9 cellular contexts compared by ENCODE assay signal in the genomic region with DNA sequence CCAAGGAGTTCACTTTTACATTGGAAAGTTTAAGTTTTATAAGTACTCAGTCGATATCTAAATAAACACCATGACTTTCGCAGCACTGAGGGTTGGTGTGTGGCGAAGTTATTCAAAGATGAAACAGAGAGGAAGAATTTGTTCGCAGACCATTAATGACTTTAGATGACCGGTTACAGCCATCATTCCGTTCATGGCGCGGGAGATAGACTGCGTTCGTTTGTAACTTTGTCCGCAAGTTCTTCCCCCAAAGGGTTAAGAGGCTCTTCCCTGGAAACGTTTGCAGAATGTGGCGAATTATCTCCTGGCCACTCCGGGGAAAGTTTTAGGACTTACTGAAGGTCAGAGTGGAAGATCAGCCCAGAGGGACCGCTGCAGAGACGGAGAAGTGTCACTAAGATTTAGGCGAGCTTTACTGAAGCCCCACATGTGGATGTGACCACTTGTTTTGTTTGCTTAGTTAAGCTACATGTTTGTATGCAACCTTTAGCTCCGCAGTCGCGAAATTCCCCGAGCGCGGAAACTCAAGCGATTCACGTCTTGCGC. TPM values are rescaled to one million over a fixed set of nuclear protein-coding genes. Genes with fewer than 3 reads are reported as not detected.
DNase-seq lines count a peak whose midpoint lies in the region; ATAC-seq and TF ChIP-seq lines count a peak whose summit lies in the region.
"Had no signal": no experiment of that assay in that cellular context is flagged by ENCODE, and none has a peak within 500 bp of the region (broad histone marks: within the 10 kb centered on the region; RNA-seq: fewer than 3 reads in every experiment).

No MANE protein-coding gene starts in this region.

- no peaks in the 10 kb centered on the region for H3K79me2 ChIP-seq in neural cell (replicated peaks; ENCODE audit: insufficient read depth, low read length)

- H3K4me3 ChIP-seq in NT2/D1 (ENCODE audit: insufficient read length, low read depth) (peak overlapping the region; percentile 36), epithelial cell of proximal tubule (ENCODE audit: low read depth, low read length) (peak overlapping the region; percentile 50), neural cell (ENCODE audit: low read length) (no peak overlapping the region), colonic mucosa (no peak overlapping the region)

- H3K36me3 ChIP-seq in NT2/D1 (ENCODE audit: insufficient read depth, insufficient read length, low read length) (no peaks in the 10 kb centered on the region), neural cell (ENCODE audit: insufficient read depth, low read length) (no peaks in the 10 kb centered on the region), colonic mucosa (no peaks in the 10 kb centered on the region)

- intact Hi-C loops in colonic mucosa (cut with DNase I) = loop anchor here (5.0 kb wide), 4 partner anchors 87 to 368 kb away; no protein-coding TSS in a partner anchor

- TF ChIP-seq EP300 in neural cell (conservative IDR thresholded peaks at IDR 0.05; ENCODE audit: poor library complexity, severe bottlenecking) = no peak

- H4K20me1 ChIP-seq in neural cell (ENCODE audit: insufficient read depth) = no peaks in the 10 kb centered on the region

- H3K27ac ChIP-seq in neural cell (ENCODE audit: low read length) (no peak overlapping the region), colonic mucosa (no peak overlapping the region)

- no peak for ATAC-seq in HG02885 (IDR thresholded peaks at IDR 0.05; ENCODE audit: poor library complexity, unreplicated experiment)

- DNase-seq in DMS53 treated with DMSO at 0.1 percent for 48 hours (lab: John Stamatoyannopoulos, UW; ENCODE audit: unreplicated experiment) (peak; percentile 43), NT2/D1 (ENCODE audit: low read depth, low spot score) (no peak), epithelial cell of proximal tubule (ENCODE audit: low read depth) (no peak), inferior parietal cortex (ENCODE audit: extremely low spot score) (no peak), OCI-M1 (lab: John Stamatoyannopoulos, UW) (no peak), colonic mucosa (no peak)

- H3K27me3 ChIP-seq in NT2/D1 (ENCODE audit: insufficient read depth, insufficient read length) (peaks cover 64% of the 10 kb centered on the region), neural cell (ENCODE audit: insufficient read depth, low read depth, low read length) (peaks cover 76% of the 10 kb centered on the region), colonic mucosa (peaks cover 78% of the 10 kb centered on the region)

- H2AFZ ChIP-seq in neural cell (ENCODE audit: low read depth, low read length) = no peak overlapping the region

- no peak for TF ChIP-seq CTCF in epithelial cell of proximal tubule (conservative IDR thresholded peaks at IDR 0.05; ENCODE audit: low read depth, low read length)
- no peak for TF ChIP-seq CTCF in neural cell (IDR thresholded peaks at IDR 0.05; ENCODE audit: poor library complexity, severe bottlenecking)
- no peak for TF ChIP-seq CTCF in colonic mucosa (IDR thresholded peaks at IDR 0.05)

- H3K9me3 ChIP-seq in NT2/D1 (ENCODE audit: insufficient read depth, low read length) (no peaks in the 10 kb centered on the region), neural cell (ENCODE audit: low read length) (no peaks in the 10 kb centered on the region), colonic mucosa (no peaks in the 10 kb centered on the region)

- no peaks in the 10 kb centered on the region for H3K9me2 ChIP-seq in neural cell (ENCODE audit: insufficient read depth, low read length)

- H3K9ac ChIP-seq in NT2/D1 (ENCODE audit: insufficient read length, low read depth) (peak overlapping the region; percentile 67), neural cell (ENCODE audit: low read length) (no peak overlapping the region), colonic mucosa (ENCODE audit: low read depth in 2 of 2, low read length in 2 of 2) (no peak overlapping the region)

- H3K4me1 ChIP-seq in NT2/D1 (ENCODE audit: insufficient read depth, insufficient read length) = peaks cover 8% of the 10 kb centered on the region
- peaks cover 5% of the 10 kb centered on the region for H3K4me1 ChIP-seq in colonic mucosa

- H3F3A ChIP-seq in neural cell (ENCODE audit: insufficient read depth, low read length, poor library complexity, severe bottlenecking) = no peaks in the 10 kb centered on the region

- no peak for TF ChIP-seq RAD21 in neural cell (conservative IDR thresholded peaks at IDR 0.05)

- H3K4me2 ChIP-seq in neural cell (ENCODE audit: low read length) = no peak overlapping the region

TF ChIP-seq in neural cell, 6 proteins besides CTCF, POLR2A, EP300 and RAD21:
- TF ChIP-seq, protein P1, sequence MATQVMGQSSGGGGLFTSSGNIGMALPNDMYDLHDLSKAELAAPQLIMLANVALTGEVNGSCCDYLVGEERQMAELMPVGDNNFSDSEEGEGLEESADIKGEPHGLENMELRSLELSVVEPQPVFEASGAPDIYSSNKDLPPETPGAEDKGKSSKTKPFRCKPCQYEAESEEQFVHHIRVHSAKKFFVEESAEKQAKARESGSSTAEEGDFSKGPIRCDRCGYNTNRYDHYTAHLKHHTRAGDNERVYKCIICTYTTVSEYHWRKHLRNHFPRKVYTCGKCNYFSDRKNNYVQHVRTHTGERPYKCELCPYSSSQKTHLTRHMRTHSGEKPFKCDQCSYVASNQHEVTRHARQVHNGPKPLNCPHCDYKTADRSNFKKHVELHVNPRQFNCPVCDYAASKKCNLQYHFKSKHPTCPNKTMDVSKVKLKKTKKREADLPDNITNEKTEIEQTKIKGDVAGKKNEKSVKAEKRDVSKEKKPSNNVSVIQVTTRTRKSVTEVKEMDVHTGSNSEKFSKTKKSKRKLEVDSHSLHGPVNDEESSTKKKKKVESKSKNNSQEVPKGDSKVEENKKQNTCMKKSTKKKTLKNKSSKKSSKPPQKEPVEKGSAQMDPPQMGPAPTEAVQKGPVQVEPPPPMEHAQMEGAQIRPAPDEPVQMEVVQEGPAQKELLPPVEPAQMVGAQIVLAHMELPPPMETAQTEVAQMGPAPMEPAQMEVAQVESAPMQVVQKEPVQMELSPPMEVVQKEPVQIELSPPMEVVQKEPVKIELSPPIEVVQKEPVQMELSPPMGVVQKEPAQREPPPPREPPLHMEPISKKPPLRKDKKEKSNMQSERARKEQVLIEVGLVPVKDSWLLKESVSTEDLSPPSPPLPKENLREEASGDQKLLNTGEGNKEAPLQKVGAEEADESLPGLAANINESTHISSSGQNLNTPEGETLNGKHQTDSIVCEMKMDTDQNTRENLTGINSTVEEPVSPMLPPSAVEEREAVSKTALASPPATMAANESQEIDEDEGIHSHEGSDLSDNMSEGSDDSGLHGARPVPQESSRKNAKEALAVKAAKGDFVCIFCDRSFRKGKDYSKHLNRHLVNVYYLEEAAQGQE (IDR thresholded peaks at IDR 0.05; ENCODE audit: borderline replicate concordance) = no peak
- peak; percentile 66 for TF ChIP-seq POLR2AphosphoS5 (IDR thresholded peaks at IDR 0.05)
- TF ChIP-seq EZH2 (IDR thresholded peaks at IDR 0.05; ENCODE audit: borderline replicate concordance, insufficient read depth, low read length, poor library complexity, severe bottlenecking) = peak; percentile 30

RNA-seq across cellular contexts. Expression of a gene that starts 2.2 kb away (rescaled TPM):
- total RNA-seq in epithelial cell of proximal tubule (26.8 and 30.0 TPM in 2 replicates), colonic mucosa (under 1 TPM; 0.17 to 0.24 TPM)
- not detected in 2 replicates for polyA plus RNA-seq in neural cell
- not detected in 2 replicates for polyA minus RNA-seq in neural cell
- total RNA-seq: liver had no signal
- polyA plus RNA-seq: liver had no signal

RNA-seq across cellular contexts. Expression of a gene that starts 47.5 kb away (rescaled TPM):
- total RNA-seq in epithelial cell of proximal tubule = 731 and 741 TPM in 2 replicates
- 307 and 324 TPM in 2 replicates for polyA plus RNA-seq in neural cell
- 152 and 187 TPM in 2 replicates for polyA minus RNA-seq in neural cell
- total RNA-seq in colonic mucosa = 100 to 1,000 TPM; 527 to 610 TPM

Comparison
In these comparisons a context has a peak if more than half of its experiments do, and no peak if none do; other contexts are left out.
1. H3K4me3 ChIP-seq: peak in NT2/D1 (single experiment) and epithelial cell of proximal tubule (single experiment); none in neural cell (single experiment) and colonic mucosa (single experiment).
2. RNA of a gene that starts 2.2 kb away (total RNA-seq): 26.8 to 30.0 TPM in epithelial cell of proximal tubule; 0.17 to 0.24 TPM in colonic mucosa; every median in the first group is over 10 times any median in the second.